19 cellular contexts compared by ENCODE assay signal in genomic region chrY:13040232-13040631, GRCh38.
"Had no signal": no experiment of that assay in that cellular context is flagged by ENCODE, and none has a peak within 500 bp of the region (broad histone marks: within the 10 kb centered on the region; RNA-seq: fewer than 3 reads in every experiment).

No MANE protein-coding gene starts in this region.

- H3K9ac ChIP-seq: parathyroid adenoma had no signal

- H3K9me3 Mint-ChIP-seq: activated naive CD4-positive, alpha-beta T cell treated with anti-CD3 and anti-CD28 coated beads, Interleukin-2, amount 10 ng/mL, durations not matched to agents 7 days and 5 days; endodermal cell had no signal

- ATAC-seq: left colon, lower lobe of right lung, right cardiac atrium, upper lobe of right lung had no signal

- H3K4me3 Mint-ChIP-seq: activated naive CD4-positive, alpha-beta T cell treated with anti-CD3 and anti-CD28 coated beads, Interleukin-2, amount 10 ng/mL, durations not matched to agents 7 days and 5 days; activated T-cell treated with anti-CD3 and anti-CD28 coated beads, Interleukin-2, amount 50 U/mL, for 4 hours; endodermal cell; naive B cell; stimulated activated naive CD8-positive, alpha-beta T cell treated with anti-CD3 and anti-CD28 coated beads, Interleukin-15, Interleukin-2, amounts not matched to agents 100 ng/mL and 50 ng/mL, for 24 hours; T-helper 1 cell treated with Interleukin-12 subunit alpha and Interleukin-12 subunit beta and Interleukin-4 antibody, amounts not matched to agents 30 μg/mL and 1 μg/mL, for 36 hours had no signal

- H3K27ac Mint-ChIP-seq: activated naive CD4-positive, alpha-beta T cell treated with anti-CD3 and anti-CD28 coated beads, Interleukin-2, amount 10 ng/mL, durations not matched to agents 7 days and 5 days; endodermal cell; stimulated activated naive CD8-positive, alpha-beta T cell treated with anti-CD3 and anti-CD28 coated beads, Interleukin-15, Interleukin-2, amounts not matched to agents 100 ng/mL and 50 ng/mL, for 24 hours; T-helper 1 cell treated with Interleukin-12 subunit alpha and Interleukin-12 subunit beta and Interleukin-4 antibody, amounts not matched to agents 30 μg/mL and 1 μg/mL, for 36 hours had no signal

- H3K4me1 ChIP-seq: lower lobe of right lung, parathyroid adenoma, thyroid gland, upper lobe of right lung had no signal

- H3K36me3 Mint-ChIP-seq: activated naive CD4-positive, alpha-beta T cell treated with anti-CD3 and anti-CD28 coated beads, Interleukin-2, amount 10 ng/mL, durations not matched to agents 7 days and 5 days; naive B cell had no signal

- H3K4me1 Mint-ChIP-seq: endodermal cell, naive B cell had no signal

- H3K9me3 ChIP-seq: lower lobe of right lung, thyroid gland, upper lobe of right lung had no signal

- H2AFZ ChIP-seq: parathyroid adenoma had no signal

- H3K27me3 ChIP-seq: thyroid gland, upper lobe of right lung had no signal

- H3K27ac ChIP-seq: epithelial cell of prostate, lower lobe of right lung, parathyroid adenoma, thyroid gland, upper lobe of right lung had no signal

- H3K36me3 ChIP-seq: lower lobe of right lung, thyroid gland, upper lobe of right lung had no signal

- H3K4me3 ChIP-seq: lower lobe of right lung, thyroid gland, upper lobe of right lung had no signal

- DNase-seq: activated CD8-positive, alpha-beta memory T cell treated with anti-CD3 and anti-CD28 coated beads, Interleukin-2, amount 50 U/mL, for 48 hours; activated naive CD4-positive, alpha-beta T cell treated with anti-CD3 and anti-CD28 coated beads, Interleukin-2, amount 10 ng/mL, durations not matched to agents 7 days and 5 days; activated T-cell treated with anti-CD3 and anti-CD28 coated beads, Interleukin-2, amount 50 U/mL, for 4 hours; amygdala; cortex of kidney; endodermal cell; left colon; lower lobe of right lung; naive B cell; nucleus accumbens; right cardiac atrium; substantia nigra; T1000; thyroid gland; upper lobe of right lung had no signal

- H3K79me2 ChIP-seq: parathyroid adenoma had no signal
